In the genomic region with DNA sequence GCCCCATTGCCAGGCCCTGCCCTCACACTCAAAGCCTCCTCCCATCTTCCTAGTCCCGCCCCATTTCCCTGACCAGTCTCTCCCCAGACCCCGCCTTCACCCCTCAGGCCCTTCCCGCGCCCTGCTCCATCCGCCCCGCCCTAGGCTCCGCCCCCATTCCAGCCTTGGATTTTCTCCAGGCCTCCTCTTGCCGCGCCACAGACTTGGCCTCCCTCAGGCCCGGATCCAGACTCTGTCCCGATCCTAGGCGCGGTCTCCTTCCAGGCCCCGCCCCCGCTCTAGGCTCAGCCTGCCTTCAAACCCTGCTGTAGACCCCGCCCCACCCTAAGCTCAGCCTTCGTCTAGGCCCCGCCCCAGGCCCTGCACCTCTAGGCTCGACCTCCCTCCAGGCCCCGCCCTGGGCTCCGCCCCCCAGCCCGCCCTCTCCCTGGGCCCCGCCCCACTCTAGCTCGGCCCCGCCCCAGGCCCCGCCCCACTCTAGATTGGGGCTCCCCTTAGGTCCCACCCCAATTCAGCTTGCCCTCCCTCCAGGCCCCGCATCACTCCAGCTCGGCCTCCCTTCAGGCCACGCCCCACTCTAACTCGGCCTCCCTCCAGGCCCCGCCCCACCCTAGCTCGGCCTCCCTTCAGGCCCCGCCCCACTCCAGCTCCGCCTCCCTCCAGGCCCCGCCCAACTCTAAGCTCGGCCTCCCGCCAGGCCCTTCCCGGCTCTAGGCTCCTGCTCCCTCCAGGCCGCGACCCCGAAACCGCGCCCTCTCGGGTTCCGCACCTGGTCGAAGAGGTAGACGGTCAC, we compare ENCODE assay signal across 8 cellular contexts. TPM values are rescaled to one million over a fixed set of nuclear protein-coding genes. Genes with fewer than 3 reads are reported as not detected.
A peak's percentile ranks its signal among the peaks of the same experiment; 100 is the strongest.
DNase-seq lines count a peak whose midpoint lies in the region; TF ChIP-seq lines count a peak whose summit lies in the region.

No MANE protein-coding gene starts in this region.

- H3K4me1 Mint-ChIP-seq in T-helper 2 cell treated with Interferon-gamma antibody and Interleukin-4, amounts not matched to agents 5 μg/mL and 100 μg/mL, for 36 hours (ENCODE audit: low read depth): peaks cover 29% of the 10 kb centered on the region

- H3K27ac Mint-ChIP-seq in T-helper 2 cell treated with Interferon-gamma antibody and Interleukin-4, amounts not matched to agents 5 μg/mL and 100 μg/mL, for 36 hours: peak overlapping the region; percentile 78

- no peaks in the 10 kb centered on the region for H3K9me3 Mint-ChIP-seq in T-helper 2 cell treated with Interferon-gamma antibody and Interleukin-4, amounts not matched to agents 5 μg/mL and 100 μg/mL, for 36 hours

- H3K27ac ChIP-seq in ascending aorta: peak overlapping the region; percentile 37 to 61

- peak overlapping the region; percentile 79 for H3K4me3 Mint-ChIP-seq in T-helper 2 cell treated with Interferon-gamma antibody and Interleukin-4, amounts not matched to agents 5 μg/mL and 100 μg/mL, for 36 hours

- H3K27me3 ChIP-seq in ascending aorta: peaks cover under 1% of the 10 kb centered on the region

- intact Hi-C loops in ascending aorta (cut with DNase I): loop anchor here (1.0 kb wide), 1 partner anchor 18 kb away; the partner anchor contains the start of gene LMTK3

- no peaks in the 10 kb centered on the region for H3K9me3 ChIP-seq in ascending aorta

- TF ChIP-seq CTCF in HFF-Myc (IDR thresholded peaks at IDR 0.05; ENCODE audit: low read depth, low read length, missing control alignments) (no peak), ascending aorta (IDR thresholded peaks at IDR 0.05) (no peak)

- DNase-seq in GM04503 (ENCODE audit: low read depth) (peak; percentile 80), HFF-Myc (ENCODE audit: extremely low read depth, low read depth) (peak; percentile 85), NCI-H1092 treated with DMSO at 0.1 percent for 48 hours (lab: John Stamatoyannopoulos, UW) (peak; percentile 66), ascending aorta (ENCODE audit: low spot score in 2 of 2) (peak; percentile 89 to 95), hepatic stellate cell (ENCODE audit: low spot score) (peak; percentile 95), retina (peak; percentile 77), OCI-M2 (lab: John Stamatoyannopoulos, UW; ENCODE audit: unreplicated experiment) (no peak)
- DNase-seq in T-helper 2 cell treated with Interferon-gamma antibody and Interleukin-4, amounts not matched to agents 5 μg/mL and 100 μg/mL, for 36 hours (ENCODE audit: low spot score): peak; percentile 76

- peaks cover 47% of the 10 kb centered on the region for H3K27me3 Mint-ChIP-seq in T-helper 2 cell treated with Interferon-gamma antibody and Interleukin-4, amounts not matched to agents 5 μg/mL and 100 μg/mL, for 36 hours (ENCODE audit: low read depth)

- H3K4me1 ChIP-seq in ascending aorta: peaks cover 0 to 10% of the 10 kb centered on the region in 2 donors

- no peaks in the 10 kb centered on the region for H3K36me3 ChIP-seq in ascending aorta

- H3K4me3 ChIP-seq in HFF-Myc (replicated peaks; ENCODE audit: low read depth, low read length) (peak overlapping the region; percentile 34), ascending aorta (peak overlapping the region; percentile 58 to 72)

- no peaks in the 10 kb centered on the region for H3K36me3 Mint-ChIP-seq in T-helper 2 cell treated with Interferon-gamma antibody and Interleukin-4, amounts not matched to agents 5 μg/mL and 100 μg/mL, for 36 hours (ENCODE audit: low read depth)

RNA-seq across cellular contexts. Expression of gene LMTK3, which starts 18.5 kb away (rescaled TPM):
- total RNA-seq in ascending aorta: 0.11 TPM

RNA-seq across cellular contexts. Expression of gene CYTH2, which starts 24.0 kb away (rescaled TPM):
- total RNA-seq in ascending aorta: 83.5 TPM

RNA-seq across cellular contexts. Expression of gene KCNJ14, which starts 37.7 kb away (rescaled TPM):
- total RNA-seq in ascending aorta: 6.1 TPM

RNA-seq across cellular contexts. Expression of gene GRWD1, which starts 47.3 kb away (rescaled TPM):
- 16.0 TPM for total RNA-seq in ascending aorta

RNA-seq across cellular contexts. Expression of gene SULT2B1, which starts 58.9 kb away (rescaled TPM):
- not detected for total RNA-seq in ascending aorta
